Comparison of ENCODE assay signal across 8 cellular contexts in genomic region chr4:128191115-128191897, GRCh38.
A peak's percentile ranks its signal among the peaks of the same experiment; 100 is the strongest.
DNase-seq lines count a peak whose midpoint lies in the region; FAIRE-seq lines count a peak whose summit lies in the region.

No MANE protein-coding gene starts in this region.

- DNase-seq in GF-D8 (lab: John Stamatoyannopoulos, UW): peak; percentile 33
- peak; percentile 79 for DNase-seq in H4 (ENCODE audit: low spot score)
- DNase-seq in Kasumi-1 (lab: John Stamatoyannopoulos, UW): peak; percentile 77 to 85
- DNase-seq in SJCRH30: peak; percentile 62 to 80
- peak; percentile 46 for DNase-seq in activated gamma-delta T cell treated with anti-CD3 and anti-CD28 coated beads, Interleukin-2, amount 50 U/mL, for 16 hours (ENCODE audit: low read depth)
- peak; percentile 34 for DNase-seq in glomerular endothelial cell (ENCODE audit: extremely low read depth, low read depth, low spot score)
- peak; percentile 67 for DNase-seq in pons (ENCODE audit: low spot score)
- peak; percentile 61 for DNase-seq in urothelium cell line (ENCODE audit: low spot score)

- no peaks in the 10 kb centered on the region for H3K27me3 ChIP-seq in SJCRH30

- peaks cover 2% of the 10 kb centered on the region; the same call in 1 of the 2 replicates for H3K4me1 ChIP-seq in SJCRH30

- H3K9me3 ChIP-seq in SJCRH30 (replicated peaks): no peaks in the 10 kb centered on the region

- H3K4me3 ChIP-seq in SJCRH30: no peak overlapping the region

- no peaks in the 10 kb centered on the region for H3K36me3 ChIP-seq in SJCRH30

- no peak overlapping the region for H3K27ac ChIP-seq in SJCRH30

- FAIRE-seq in urothelium cell line (lab: Jason Lieb, UNC): no peak
